In the genomic region with DNA sequence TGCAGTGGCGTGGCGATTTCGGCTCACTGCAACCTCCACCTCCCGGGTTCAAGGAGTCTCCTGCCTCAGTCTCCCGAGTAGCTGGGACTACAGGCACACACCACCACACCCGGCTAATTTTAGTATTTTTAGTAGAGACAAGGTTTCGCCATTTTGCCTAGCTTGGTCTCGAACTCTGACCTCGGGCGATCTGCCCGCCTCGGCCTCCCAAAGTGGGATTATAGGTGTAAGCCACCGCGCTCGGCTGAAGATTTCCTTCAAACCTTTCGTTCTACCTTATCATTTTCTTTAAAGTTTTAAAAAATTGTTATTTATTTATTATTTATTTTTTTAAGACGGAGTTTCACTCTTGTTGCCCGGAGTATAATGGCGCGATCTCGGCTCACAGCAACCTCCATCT, we compare ENCODE assay signal across 1 cellular context.
TF ChIP-seq lines count a peak whose summit lies in the region.

No MANE protein-coding gene starts in this region.

TF ChIP-seq in WTC11, 78 proteins besides CTCF, POLR2A, EP300 and RAD21 (continued from another document):
- TF ChIP-seq, protein P1, sequence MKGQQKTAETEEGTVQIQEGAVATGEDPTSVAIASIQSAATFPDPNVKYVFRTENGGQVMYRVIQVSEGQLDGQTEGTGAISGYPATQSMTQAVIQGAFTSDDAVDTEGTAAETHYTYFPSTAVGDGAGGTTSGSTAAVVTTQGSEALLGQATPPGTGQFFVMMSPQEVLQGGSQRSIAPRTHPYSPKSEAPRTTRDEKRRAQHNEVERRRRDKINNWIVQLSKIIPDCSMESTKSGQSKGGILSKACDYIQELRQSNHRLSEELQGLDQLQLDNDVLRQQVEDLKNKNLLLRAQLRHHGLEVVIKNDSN (CRISPR knock-in tag; IDR thresholded peaks at IDR 0.05) = no peak
